Comparison of ENCODE assay signal across 14 cellular contexts in genomic region chr19:13037718-13038117, GRCh38. TPM values are rescaled to one million over a fixed set of nuclear protein-coding genes. Genes with fewer than 3 reads are reported as not detected.
DNase-seq lines count a peak whose midpoint lies in the region; ATAC-seq and TF ChIP-seq lines count a peak whose summit lies in the region.
"Had no signal": no experiment of that assay in that cellular context is flagged by ENCODE, and none has a peak within 500 bp of the region (broad histone marks: within the 10 kb centered on the region; RNA-seq: fewer than 3 reads in every experiment).

No MANE protein-coding gene starts in this region.

- no peak overlapping the region for H3K9ac ChIP-seq in BLaER1
- no peak overlapping the region for H3K9ac ChIP-seq in SK-N-MC (ENCODE audit: insufficient read length)
- H3K9ac ChIP-seq in smooth muscle cell (ENCODE audit: low read depth): no peak overlapping the region

- peaks cover 98% of the 10 kb centered on the region for H4K20me1 ChIP-seq in BLaER1
- H4K20me1 ChIP-seq in smooth muscle cell (ENCODE audit: low read depth): no peaks in the 10 kb centered on the region

- H3K27me3 ChIP-seq in BLaER1 (no peaks in the 10 kb centered on the region), gastroesophageal sphincter (no peaks in the 10 kb centered on the region), smooth muscle cell (ENCODE audit: low read depth) (no peaks in the 10 kb centered on the region)
- H3K27me3 ChIP-seq: colonic mucosa had no signal

- H3K36me3 Mint-ChIP-seq in immature natural killer cell: no peaks in the 10 kb centered on the region

- no peak overlapping the region for H3K4me3 ChIP-seq in BLaER1
- H3K4me3 ChIP-seq in SK-N-MC: no peak overlapping the region
- no peak overlapping the region for H3K4me3 ChIP-seq in gastroesophageal sphincter
- H3K4me3 ChIP-seq in smooth muscle cell: no peak overlapping the region
- H3K4me3 ChIP-seq: colonic mucosa, K562 had no signal

- H3K27me3 Mint-ChIP-seq in immature natural killer cell (ENCODE audit: low read depth in 3 of 3): peaks cover under 1 to 8% (median 6%) of the 10 kb centered on the region in 3 donors

- peak overlapping the region; percentile 69 for H3K4me2 ChIP-seq in BLaER1
- H3K4me2 ChIP-seq in smooth muscle cell: no peak overlapping the region

- no peak for ATAC-seq in gastroesophageal sphincter
- ATAC-seq: K562 had no signal

- TF ChIP-seq CTCF in gastroesophageal sphincter (IDR thresholded peaks at IDR 0.05): no peak
- TF ChIP-seq CTCF in smooth muscle cell (IDR thresholded peaks at IDR 0.05; ENCODE audit: borderline replicate concordance, insufficient read depth, poor library complexity, severe bottlenecking): no peak

- TF ChIP-seq EP300 in gastroesophageal sphincter (IDR thresholded peaks at IDR 0.05): no peak

- peaks cover 6 to 11% of the 10 kb centered on the region in 2 donors for H3K4me1 Mint-ChIP-seq in immature natural killer cell

- peak overlapping the region; percentile 26 for H2AFZ ChIP-seq in smooth muscle cell (ENCODE audit: low read depth)

- TF ChIP-seq POLR2A in gastroesophageal sphincter (IDR thresholded peaks at IDR 0.05): no peak

- H3K9me3 ChIP-seq in BLaER1 (no peaks in the 10 kb centered on the region), SK-N-MC (ENCODE audit: low read depth, low read length) (no peaks in the 10 kb centered on the region), gastroesophageal sphincter (no peaks in the 10 kb centered on the region), smooth muscle cell (replicated peaks; ENCODE audit: low read depth) (no peaks in the 10 kb centered on the region)
- H3K9me3 ChIP-seq: colonic mucosa had no signal

- H3F3A ChIP-seq in smooth muscle cell (ENCODE audit: low read depth): no peaks in the 10 kb centered on the region

- no peaks in the 10 kb centered on the region for H3K79me2 ChIP-seq in smooth muscle cell (ENCODE audit: low read depth)

- WGBS in gastroesophageal sphincter (ENCODE audit: low coverage in 1 of 2), 2 donors: 53 to 70% methylated on average over 2 to 5 of the region's 7 CpGs
- 83% methylated on average over 7 of the region's 7 CpGs for WGBS in smooth muscle cell (ENCODE audit: low lambda C conversion rate)

- peak overlapping the region in 1 of 6 donors; percentile 70 for H3K27ac Mint-ChIP-seq in immature natural killer cell
- H3K27ac Mint-ChIP-seq: nephron progenitor cell had no signal

- in situ Hi-C loops in G401 (cut with HindIII; ENCODE audit: low sequenced_read_pairs): no loop called here

- no peak overlapping the region for H3K4me3 Mint-ChIP-seq in immature natural killer cell
- H3K4me3 Mint-ChIP-seq: nephron progenitor cell had no signal

- H3K27ac ChIP-seq in BLaER1: no peak overlapping the region
- peak overlapping the region; percentile 75 for H3K27ac ChIP-seq in SK-N-MC
- H3K27ac ChIP-seq in gastroesophageal sphincter: peak overlapping the region; percentile 75 to 98 (median 90)
- no peak overlapping the region for H3K27ac ChIP-seq in smooth muscle cell (ENCODE audit: low read depth)

- H3K36me3 ChIP-seq in BLaER1 (peaks cover 28% of the 10 kb centered on the region), SK-N-MC (ENCODE audit: insufficient read depth, low read length) (peaks cover 3% of the 10 kb centered on the region; the same call in 1 of the 2 replicates), gastroesophageal sphincter (no peaks in the 10 kb centered on the region), smooth muscle cell (ENCODE audit: low read depth) (no peaks in the 10 kb centered on the region)
- H3K36me3 ChIP-seq: colonic mucosa had no signal

- H3K4me1 ChIP-seq in BLaER1 (peaks cover 78% of the 10 kb centered on the region), gastroesophageal sphincter (peaks cover 37 to 100% (median 74%) of the 10 kb centered on the region in 3 donors), smooth muscle cell (ENCODE audit: low read depth) (peaks cover 7% of the 10 kb centered on the region)

- H3K9me3 Mint-ChIP-seq in immature natural killer cell: no peaks in the 10 kb centered on the region
- H3K9me3 Mint-ChIP-seq: nephron progenitor cell had no signal

- DNase-seq in SK-N-MC (ENCODE audit: low read depth, low spot score) (no peak), smooth muscle cell (lab: John Stamatoyannopoulos, UW; ENCODE audit: unreplicated experiment) (no peak), immature natural killer cell (no peak), hippocampal formation (lab: John Stamatoyannopoulos, UW) (no peak), G401 (ENCODE audit: low spot score) (no peak), islet precursor cell (no peak)
- DNase-seq: activated naive CD4-positive, alpha-beta T cell treated with Interleukin-2 at 50 U/mL for 16 hours; colonic mucosa; NCI-H146; NCI-H524 treated with DMSO at 0.1 percent for 48 hours; nephron progenitor cell had no signal

RNA-seq across cellular contexts. Expression of gene NFIX, which starts 42.4 kb away (rescaled TPM):
- total RNA-seq in gastroesophageal sphincter (100 to 1,000 TPM in 1 of 4 donors, 10 to 100 TPM in 3; 44.7 to 145 (median 72.4) TPM), smooth muscle cell (2.3 TPM in 2 replicates)
- polyA plus RNA-seq in smooth muscle cell (1.8 and 1.9 TPM in 2 replicates), immature natural killer cell (under 1 TPM in 1 of 3 donors, not detected in 2; 0.49 TPM)
- total RNA-seq in G401 (2014; rRNA removed; shearing (Covaris generic)): 0.86 and 3.6 TPM in 2 replicates

Comparison
In these comparisons a context has a peak if more than half of its experiments do, and no peak if none do; other contexts are left out.
1. H3K27ac ChIP-seq: peak in SK-N-MC (single experiment) and gastroesophageal sphincter (4 of 4); none in BLaER1 (single experiment) and smooth muscle cell (single experiment).